ENCODE assay signal across 8 cellular contexts in genomic region chr20:25695532-25696383, GRCh38. TPM values are rescaled to one million over a fixed set of nuclear protein-coding genes. Genes with fewer than 3 reads are reported as not detected.
DNase-seq lines count a peak whose midpoint lies in the region; ATAC-seq, FAIRE-seq and TF ChIP-seq lines count a peak whose summit lies in the region.

No MANE protein-coding gene starts in this region.

- no peaks in the 10 kb centered on the region for H3K27me3 ChIP-seq in neutrophil

- peak overlapping the region; percentile 53 for H3K27ac Mint-ChIP-seq in T-helper 1 cell treated with Interleukin-12 subunit alpha and Interleukin-12 subunit beta and Interleukin-4 antibody, amounts not matched to agents 30 μg/mL and 1 μg/mL, for 36 hours

- H3K36me3 Mint-ChIP-seq in T-helper 1 cell treated with Interleukin-12 subunit alpha and Interleukin-12 subunit beta and Interleukin-4 antibody, amounts not matched to agents 30 μg/mL and 1 μg/mL, for 36 hours (ENCODE audit: low read depth), result peaks cover 31% of the 10 kb centered on the region

- H3K9me3 ChIP-seq in neutrophil, result no peaks in the 10 kb centered on the region

- H3K27ac ChIP-seq in 22Rv1 (peak overlapping the region; percentile 82), neutrophil (no peak overlapping the region)

- H3K4me3 ChIP-seq in fibroblast of the aortic adventitia (ENCODE audit: low read depth, low read length), result peak overlapping the region; percentile 93
- peak overlapping the region; percentile 72 to 86 for H3K4me3 ChIP-seq in neutrophil (ENCODE audit: low read depth in 1 of 2, low read length in 1 of 2)

- no peak for DNase-seq in GM18507 (ENCODE audit: extremely low spot score, insufficient read length, low read depth)
- DNase-seq in fibroblast of the aortic adventitia (ENCODE audit: low read depth), result peak; percentile 14
- DNase-seq in NK-92 (lab: John Stamatoyannopoulos, UW; ENCODE audit: unreplicated experiment), result no peak
- no peak for DNase-seq in activated effector memory CD4-positive, alpha-beta T cell treated with Interleukin-2 at 50 U/mL for 16 hours

- H3K4me1 ChIP-seq in neutrophil (ENCODE audit: control insufficient read depth in 1 of 2, insufficient read depth in 1 of 2, low read depth in 1 of 2, low read length in 1 of 2), result peaks cover 7 to 11% of the 10 kb centered on the region in 2 experiments

- TF ChIP-seq CTCF in 22Rv1 (IDR thresholded peaks at IDR 0.05) (no peak), fibroblast of the aortic adventitia (IDR thresholded peaks at IDR 0.05; ENCODE audit: insufficient read depth, low read length) (no peak), neutrophil (IDR thresholded peaks at IDR 0.05) (no peak)

- peak; percentile 18 for FAIRE-seq in GM18507 (lab: Jason Lieb, UNC)

- H3K4me3 Mint-ChIP-seq in T-helper 1 cell treated with Interleukin-12 subunit alpha and Interleukin-12 subunit beta and Interleukin-4 antibody, amounts not matched to agents 30 μg/mL and 1 μg/mL, for 36 hours, result peak overlapping the region; percentile 94

- peaks cover 17% of the 10 kb centered on the region for H3K4me1 Mint-ChIP-seq in T-helper 1 cell treated with Interleukin-12 subunit alpha and Interleukin-12 subunit beta and Interleukin-4 antibody, amounts not matched to agents 30 μg/mL and 1 μg/mL, for 36 hours (ENCODE audit: low read depth)

- no peak for ATAC-seq in GM19452 (IDR thresholded peaks at IDR 0.05; ENCODE audit: unreplicated experiment)

- peaks cover 4% of the 10 kb centered on the region for H3K27me3 Mint-ChIP-seq in T-helper 1 cell treated with Interleukin-12 subunit alpha and Interleukin-12 subunit beta and Interleukin-4 antibody, amounts not matched to agents 30 μg/mL and 1 μg/mL, for 36 hours (ENCODE audit: low read depth)

- peaks cover 18% of the 10 kb centered on the region for H3K9me3 Mint-ChIP-seq in T-helper 1 cell treated with Interleukin-12 subunit alpha and Interleukin-12 subunit beta and Interleukin-4 antibody, amounts not matched to agents 30 μg/mL and 1 μg/mL, for 36 hours

- no peaks in the 10 kb centered on the region for H3K36me3 ChIP-seq in neutrophil

RNA-seq across cellular contexts. Expression of gene ZNF337, which starts 0.9 kb away (rescaled TPM):
- 8.6 and 13.9 TPM in 2 replicates for total RNA-seq in fibroblast of the aortic adventitia (ENCODE audit: low replicate concordance)
